1 cellular context compared by ENCODE assay signal in genomic region chr6:81734081-81734480, GRCh38.
TF ChIP-seq lines count a peak whose summit lies in the region.

No MANE protein-coding gene starts in this region.

TF ChIP-seq in GM23338, 12 proteins besides CTCF, POLR2A, EP300 and RAD21:
- TF ChIP-seq, protein P1, sequence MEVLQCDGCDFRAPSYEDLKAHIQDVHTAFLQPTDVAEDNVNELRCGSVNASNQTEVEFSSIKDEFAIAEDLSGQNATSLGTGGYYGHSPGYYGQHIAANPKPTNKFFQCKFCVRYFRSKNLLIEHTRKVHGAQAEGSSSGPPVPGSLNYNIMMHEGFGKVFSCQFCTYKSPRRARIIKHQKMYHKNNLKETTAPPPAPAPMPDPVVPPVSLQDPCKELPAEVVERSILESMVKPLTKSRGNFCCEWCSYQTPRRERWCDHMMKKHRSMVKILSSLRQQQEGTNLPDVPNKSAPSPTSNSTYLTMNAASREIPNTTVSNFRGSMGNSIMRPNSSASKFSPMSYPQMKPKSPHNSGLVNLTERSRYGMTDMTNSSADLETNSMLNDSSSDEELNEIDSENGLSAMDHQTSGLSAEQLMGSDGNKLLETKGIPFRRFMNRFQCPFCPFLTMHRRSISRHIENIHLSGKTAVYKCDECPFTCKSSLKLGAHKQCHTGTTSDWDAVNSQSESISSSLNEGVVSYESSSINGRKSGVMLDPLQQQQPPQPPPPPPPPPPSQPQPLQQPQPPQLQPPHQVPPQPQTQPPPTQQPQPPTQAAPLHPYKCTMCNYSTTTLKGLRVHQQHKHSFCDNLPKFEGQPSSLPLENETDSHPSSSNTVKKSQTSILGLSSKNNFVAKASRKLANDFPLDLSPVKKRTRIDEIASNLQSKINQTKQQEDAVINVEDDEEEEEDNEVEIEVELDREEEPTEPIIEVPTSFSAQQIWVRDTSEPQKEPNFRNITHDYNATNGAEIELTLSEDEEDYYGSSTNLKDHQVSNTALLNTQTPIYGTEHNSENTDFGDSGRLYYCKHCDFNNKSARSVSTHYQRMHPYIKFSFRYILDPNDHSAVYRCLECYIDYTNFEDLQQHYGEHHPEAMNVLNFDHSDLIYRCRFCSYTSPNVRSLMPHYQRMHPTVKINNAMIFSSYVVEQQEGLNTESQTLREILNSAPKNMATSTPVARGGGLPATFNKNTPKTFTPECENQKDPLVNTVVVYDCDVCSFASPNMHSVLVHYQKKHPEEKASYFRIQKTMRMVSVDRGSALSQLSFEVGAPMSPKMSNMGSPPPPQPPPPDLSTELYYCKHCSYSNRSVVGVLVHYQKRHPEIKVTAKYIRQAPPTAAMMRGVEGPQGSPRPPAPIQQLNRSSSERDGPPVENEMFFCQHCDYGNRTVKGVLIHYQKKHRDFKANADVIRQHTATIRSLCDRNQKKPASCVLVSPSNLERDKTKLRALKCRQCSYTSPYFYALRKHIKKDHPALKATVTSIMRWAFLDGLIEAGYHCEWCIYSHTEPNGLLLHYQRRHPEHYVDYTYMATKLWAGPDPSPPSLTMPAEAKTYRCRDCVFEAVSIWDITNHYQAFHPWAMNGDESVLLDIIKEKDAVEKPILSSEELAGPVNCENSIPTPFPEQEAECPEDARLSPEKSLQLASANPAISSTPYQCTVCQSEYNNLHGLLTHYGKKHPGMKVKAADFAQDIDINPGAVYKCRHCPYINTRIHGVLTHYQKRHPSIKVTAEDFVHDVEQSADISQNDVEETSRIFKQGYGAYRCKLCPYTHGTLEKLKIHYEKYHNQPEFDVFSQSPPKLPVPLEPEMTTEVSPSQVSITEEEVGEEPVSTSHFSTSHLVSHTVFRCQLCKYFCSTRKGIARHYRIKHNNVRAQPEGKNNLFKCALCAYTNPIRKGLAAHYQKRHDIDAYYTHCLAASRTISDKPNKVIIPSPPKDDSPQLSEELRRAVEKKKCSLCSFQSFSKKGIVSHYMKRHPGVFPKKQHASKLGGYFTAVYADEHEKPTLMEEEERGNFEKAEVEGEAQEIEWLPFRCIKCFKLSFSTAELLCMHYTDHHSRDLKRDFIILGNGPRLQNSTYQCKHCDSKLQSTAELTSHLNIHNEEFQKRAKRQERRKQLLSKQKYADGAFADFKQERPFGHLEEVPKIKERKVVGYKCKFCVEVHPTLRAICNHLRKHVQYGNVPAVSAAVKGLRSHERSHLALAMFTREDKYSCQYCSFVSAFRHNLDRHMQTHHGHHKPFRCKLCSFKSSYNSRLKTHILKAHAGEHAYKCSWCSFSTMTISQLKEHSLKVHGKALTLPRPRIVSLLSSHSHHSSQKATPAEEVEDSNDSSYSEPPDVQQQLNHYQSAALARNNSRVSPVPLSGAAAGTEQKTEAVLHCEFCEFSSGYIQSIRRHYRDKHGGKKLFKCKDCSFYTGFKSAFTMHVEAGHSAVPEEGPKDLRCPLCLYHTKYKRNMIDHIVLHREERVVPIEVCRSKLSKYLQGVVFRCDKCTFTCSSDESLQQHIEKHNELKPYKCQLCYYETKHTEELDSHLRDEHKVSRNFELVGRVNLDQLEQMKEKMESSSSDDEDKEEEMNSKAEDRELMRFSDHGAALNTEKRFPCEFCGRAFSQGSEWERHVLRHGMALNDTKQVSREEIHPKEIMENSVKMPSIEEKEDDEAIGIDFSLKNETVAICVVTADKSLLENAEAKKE (CRISPR knock-in tag; IDR thresholded peaks at IDR 0.05) = no peak
- TF ChIP-seq EZH2 (IDR thresholded peaks at IDR 0.05; ENCODE audit: low read depth, unreplicated experiment) (no peak), CREB1 (CRISPR knock-in tag; IDR thresholded peaks at IDR 0.05; ENCODE audit: low read depth) (no peak), ETS1 (IDR thresholded peaks at IDR 0.05) (no peak), JUNB (IDR thresholded peaks at IDR 0.05; ENCODE audit: unreplicated experiment) (no peak), ZNF114 (CRISPR knock-in tag; IDR thresholded peaks at IDR 0.05) (no peak), EZH2phosphoT487 (IDR thresholded peaks at IDR 0.05; ENCODE audit: unreplicated experiment) (no peak), POLR2AphosphoS5 (IDR thresholded peaks at IDR 0.05; ENCODE audit: low read depth) (no peak), NANOG (IDR thresholded peaks at IDR 0.05; ENCODE audit: borderline replicate concordance) (no peak), REST (IDR thresholded peaks at IDR 0.05; ENCODE audit: unreplicated experiment) (no peak), ZNF331 (CRISPR knock-in tag; IDR thresholded peaks at IDR 0.05; ENCODE audit: low read depth) (no peak), STAT1 (IDR thresholded peaks at IDR 0.05; ENCODE audit: unreplicated experiment) (no peak)
